20 cellular contexts compared by ENCODE assay signal in the genomic region with DNA sequence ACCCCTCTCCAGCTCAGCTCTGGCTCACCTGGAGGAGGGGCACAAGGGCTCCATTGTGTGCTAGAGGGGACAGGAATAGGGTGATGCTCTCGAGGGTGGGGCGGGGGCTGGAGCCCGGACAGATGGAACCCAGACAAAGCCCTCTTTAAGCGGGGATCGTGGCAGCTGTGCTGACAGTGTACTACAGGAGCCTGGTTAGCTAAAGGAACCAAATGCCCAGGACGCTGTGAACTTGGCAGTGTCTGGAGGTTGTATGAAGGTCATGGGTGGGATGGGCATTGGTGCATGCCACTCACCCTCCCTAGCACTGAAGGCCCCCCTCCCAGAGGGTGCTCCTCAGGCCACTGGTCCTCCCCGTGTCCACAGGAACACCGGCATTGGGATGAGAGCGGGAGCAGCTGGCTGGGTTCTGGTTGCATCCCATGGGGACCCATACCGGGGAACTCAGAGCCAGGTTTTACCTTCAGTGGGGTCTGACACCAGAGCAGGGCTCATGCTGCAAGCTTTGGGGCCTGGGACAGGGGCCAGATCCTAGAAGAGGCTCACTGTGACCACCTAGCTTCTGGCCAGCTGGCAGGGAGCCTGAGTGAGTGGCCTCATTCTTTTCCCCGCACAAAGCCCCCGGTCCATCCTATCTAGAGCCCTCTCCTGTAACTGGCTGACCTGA. TPM values are rescaled to one million over a fixed set of nuclear protein-coding genes. Genes with fewer than 3 reads are reported as not detected.
DNase-seq lines count a peak whose midpoint lies in the region; ATAC-seq, FAIRE-seq and TF ChIP-seq lines count a peak whose summit lies in the region.
"Had no signal": no experiment of that assay in that cellular context is flagged by ENCODE, and none has a peak within 500 bp of the region (broad histone marks: within the 10 kb centered on the region; RNA-seq: fewer than 3 reads in every experiment).

No MANE protein-coding gene starts in this region.

- no peak overlapping the region for H4K5ac ChIP-seq in H1 (ENCODE audit: insufficient read length, low read depth, low read length)

- H3K79me1 ChIP-seq in H1 (ENCODE audit: low read depth, low read length), result no peaks in the 10 kb centered on the region

- H3K4ac ChIP-seq in H1 (replicated peaks; ENCODE audit: insufficient read length, low read depth, low read length), result no peak overlapping the region

- no peak overlapping the region for H3K4me3 ChIP-seq in H1 (ENCODE audit: extremely low read depth in 1 of 4, insufficient read depth in 2 of 4, low read depth in 3 of 4, low read length in 4 of 4)
- H3K4me3 ChIP-seq: adrenal gland, vagina had no signal

- H4K8ac ChIP-seq in H1 (ENCODE audit: extremely low read depth, insufficient read depth, low read length), result peak overlapping the region; percentile 53

- intact Hi-C loops in sciatic nerve (cut with DNase I), result no loop called here

- H3K79me2 ChIP-seq in H1 (ENCODE audit: control insufficient read depth in 1 of 2, insufficient read depth in 2 of 2, low read length in 2 of 2), result no peaks in the 10 kb centered on the region

- H3K9me3 ChIP-seq in H1 (ENCODE audit: insufficient read depth in 2 of 2, low read depth in 1 of 2, low read length in 1 of 2), result peaks cover 7 to 13% of the 10 kb centered on the region in 2 experiments; a peak in 2 of 4 replicates
- H3K9me3 ChIP-seq: adrenal gland, vagina had no signal

- no peak for TF ChIP-seq EP300 in H1 (IDR thresholded peaks at IDR 0.05; ENCODE audit: borderline replicate concordance in 1 of 2, low read depth in 2 of 2, low read length in 2 of 2)

- no peaks in the 10 kb centered on the region; a peak in 1 of 7 replicates for H3K27me3 ChIP-seq in H1 (replicated peaks in 1 of 4; ENCODE audit: control insufficient read depth in 3 of 4, extremely low read depth in 1 of 4, insufficient read depth in 3 of 4, low read length in 3 of 4)
- H3K27me3 ChIP-seq: adrenal gland, vagina had no signal

- peaks cover 0 to 9% (median 4%) of the 10 kb centered on the region in 4 experiments; a peak in 4 of 7 replicates for H3K4me1 ChIP-seq in H1 (replicated peaks in 1 of 4; ENCODE audit: control insufficient read depth in 3 of 4, insufficient read depth in 4 of 4, low read length in 3 of 4)
- H3K4me1 ChIP-seq: adrenal gland, vagina had no signal

- no peak overlapping the region for H3K18ac ChIP-seq in H1 (ENCODE audit: extremely low read depth, low read length)

- ATAC-seq in sciatic nerve (peak; percentile 38), HG03439 (IDR thresholded peaks at IDR 0.05; ENCODE audit: unreplicated experiment) (no peak)
- ATAC-seq: activated T-helper 17 cell treated with anti-CD3 and anti-CD28 coated beads, Interleukin-2, amount 50 U/mL, for 72 hours; stimulated activated naive CD8-positive, alpha-beta T cell treated with anti-CD3 and anti-CD28 coated beads, Interleukin-15, Interleukin-2, amounts not matched to agents 100 U/mL and 50 U/mL, for 24 hours had no signal

- H2AFZ ChIP-seq in H1 (ENCODE audit: low read length), result no peak overlapping the region

- FAIRE-seq in H1 (lab: Jason Lieb, UNC), result no peak
- FAIRE-seq: colon, H54 had no signal

- H2BK120ac ChIP-seq in H1 (replicated peaks; ENCODE audit: low read depth, low read length), result no peak overlapping the region

- H3K27ac ChIP-seq in H1 (ENCODE audit: low read depth, low read length), result no peak overlapping the region
- H3K27ac ChIP-seq: adrenal gland, epithelial cell of prostate, vagina had no signal

- H3K23ac ChIP-seq in H1 (ENCODE audit: insufficient read length), result no peak overlapping the region

- no peaks in the 10 kb centered on the region for H3K36me3 ChIP-seq in H1 (ENCODE audit: control insufficient read depth in 2 of 4, insufficient read depth in 4 of 4, low read length in 3 of 4)
- H3K36me3 ChIP-seq: adrenal gland, vagina had no signal

- H3K56ac ChIP-seq in H1 (replicated peaks; ENCODE audit: insufficient read length, low read depth, low read length), result no peak overlapping the region

- H4K20me1 ChIP-seq in H1 (replicated peaks in 1 of 2; ENCODE audit: control insufficient read depth in 1 of 2, insufficient read depth in 2 of 2, low read length in 2 of 2), result no peaks in the 10 kb centered on the region

- H3K14ac ChIP-seq in H1 (ENCODE audit: insufficient read length), result no peak overlapping the region

- H3K9ac ChIP-seq in H1 (replicated peaks in 1 of 4; ENCODE audit: extremely low read depth in 1 of 4, low read depth in 3 of 4, low read length in 3 of 4), result no peak overlapping the region

- no peaks in the 10 kb centered on the region for H3K23me2 ChIP-seq in H1 (ENCODE audit: low read depth, low read length)

- no peak overlapping the region for H2BK20ac ChIP-seq in H1 (ENCODE audit: low read length)

- H2BK5ac ChIP-seq in H1 (ENCODE audit: low read depth, low read length), result no peak overlapping the region

- no peak overlapping the region for H2BK15ac ChIP-seq in H1 (ENCODE audit: low read length)

- DNase-seq in NCI-H1092 (lab: John Stamatoyannopoulos, UW), result peak; percentile 92
- peak; percentile 97 for DNase-seq in NCI-H524 treated with DMSO at 0.1 percent for 48 hours (lab: John Stamatoyannopoulos, UW)
- DNase-seq in H1 (ENCODE audit: low read depth in 1 of 2, low spot score in 2 of 2), result no peak
- no peak for DNase-seq in sciatic nerve (ENCODE audit: low spot score)
- no peak for DNase-seq in germinal center (ENCODE audit: low spot score)
- DNase-seq in HEK293T (ENCODE audit: extremely low spot score), result no peak
- DNase-seq: adrenal gland; DND-41; islet precursor cell; NCI-H1048; stimulated activated naive CD8-positive, alpha-beta T cell treated with anti-CD3 and anti-CD28 coated beads, Interleukin-15, Interleukin-2, amounts not matched to agents 100 U/mL and 50 U/mL, for 24 hours had no signal

- POLR2A ChIA-PET in H1 (lab: Charles Lee; ENCODE audit: partially characterized antibody), result interaction anchor here (1.5 kb wide), 1 partner anchor 8 kb away, joined by 4 read pairs; no protein-coding TSS in a partner anchor
- POLR2A ChIA-PET in HEK293T (lab: Yijun Ruan, JAX), result no interaction called here

- no peak for TF ChIP-seq CTCF in H1 (IDR thresholded peaks at IDR 0.05; ENCODE audit: control extremely low read depth in 1 of 3, insufficient read depth in 1 of 3, low read depth in 1 of 3, low read length in 3 of 3)

- WGBS in H1 (ENCODE audit: extremely low coverage in 1 of 2, insufficient coverage in 1 of 2, insufficient read length in 1 of 2, insufficient replicate concordance in 2 of 2, low coverage in 1 of 2, low lambda C conversion rate in 2 of 2, missing lambda C conversion rate in 1 of 2), 2 experiments, result 86% methylated on average over 12 of the region's 12 CpGs; no CpG with 5 or more reads in 1 of the 2 experiments

- no peak overlapping the region for H3K4me2 ChIP-seq in H1 (ENCODE audit: insufficient read depth in 1 of 2, low read depth in 2 of 2, low read length in 2 of 2)

- 0 out of 2 replicates have a peak overlapping the region, but pooled peaks have one; percentile 15 for H2AK5ac ChIP-seq in H1 (ENCODE audit: low read depth, low read length)

- CTCF ChIA-PET in H1 (lab: Charles Lee; ENCODE audit: partially characterized antibody), result interaction anchor here (0.6 to 7.3 kb wide), 5 partner anchors 9 to 100 kb away, joined by 3 to 55 read pairs (median 7); a partner anchor contains a TSS
- CTCF ChIA-PET in HEK293T (lab: Yijun Ruan, JAX), result no interaction called here

- H2BK12ac ChIP-seq in H1 (ENCODE audit: low read depth, low read length), result no peak overlapping the region

- no peak for TF ChIP-seq RAD21 in H1 (IDR thresholded peaks at IDR 0.05 in 1 of 2, conservative IDR thresholded peaks at IDR 0.05 in 1 of 2; ENCODE audit: low read depth in 2 of 2, low read length in 2 of 2)

- TF ChIP-seq POLR2A in H1 (IDR thresholded peaks at IDR 0.05; ENCODE audit: control extremely low read depth in 1 of 2, low read depth in 2 of 2, low read length in 2 of 2), result no peak

- no peak overlapping the region for H4K91ac ChIP-seq in H1 (replicated peaks; ENCODE audit: insufficient read length, low read length)

TF ChIP-seq in H1, 55 proteins besides CTCF, POLR2A, EP300 and RAD21 (continues in another document):
- TF ChIP-seq EZH2 (IDR thresholded peaks at IDR 0.05; ENCODE audit: low read depth, low read length, severe bottlenecking) (no peak), SP1 (IDR thresholded peaks at IDR 0.05; ENCODE audit: low read depth, low read length) (no peak)

TF ChIP-seq in HEK293T, 16 proteins besides CTCF, POLR2A, EP300 and RAD21 (continues in another document):
- TF ChIP-seq FOXK2 (IDR thresholded peaks at IDR 0.05) (no peak), ARNT (IDR thresholded peaks at IDR 0.05) (no peak)

RNA-seq across cellular contexts. Expression of a gene that starts 11.9 kb away (rescaled TPM):
- 0.36 and 0.52 TPM in 2 replicates for total RNA-seq in H1 (2021; fragmentation: NEBNext Ultra II Directional; extraction: Animal tissue kit (Norgen Biotek cat#: 25700))
- polyA plus RNA-seq in H1 (2011; rRNA removed), result 0.77 and 1.4 TPM in 2 replicates
- 1.1 TPM for polyA plus RNA-seq in H1 (2011; cell fraction: cytosol; rRNA removed)
- 2.4 TPM for polyA plus RNA-seq in H1 (2011; cell fraction: nucleus; rRNA removed)
- polyA plus RNA-seq in H1 (2012, experiment 1 of 2), result 0.29 to 0.87 TPM (median 0.66 TPM) in 4 replicates
- 0.20 TPM for polyA plus RNA-seq in H1 (2012, experiment 2 of 2)
- polyA plus RNA-seq in H1 (2013, experiment 1 of 2), result 0.18 TPM
- polyA plus RNA-seq in H1 (2013, experiment 2 of 2), result 0.22 TPM
- polyA minus RNA-seq in H1 (2011; rRNA and poly(A)+ RNA removed), result 0.79 and 1.0 TPM in 2 replicates
- 0.73 TPM for polyA minus RNA-seq in H1 (2011; cell fraction: cytosol; rRNA and poly(A)+ RNA removed)
- polyA minus RNA-seq in H1 (2011; cell fraction: nucleus; rRNA and poly(A)+ RNA removed), result 1.7 TPM
- 55.2 TPM for total RNA-seq in sciatic nerve
- total RNA-seq: osteocyte had no signal
- polyA plus RNA-seq: BJ had no signal

RNA-seq across cellular contexts. Expression of a gene that starts 23.7 kb away (rescaled TPM):
- 7.0 and 7.8 TPM in 2 replicates for total RNA-seq in H1 (2021; fragmentation: NEBNext Ultra II Directional; extraction: Animal tissue kit (Norgen Biotek cat#: 25700))
- 14.8 and 17.0 TPM in 2 replicates for polyA plus RNA-seq in H1 (2011; rRNA removed)
- polyA plus RNA-seq in H1 (2011; cell fraction: cytosol; rRNA removed), result 12.3 TPM
- 9.5 TPM for polyA plus RNA-seq in H1 (2011; cell fraction: nucleus; rRNA removed)
- polyA plus RNA-seq in H1 (2012, experiment 1 of 2), result 4.6 to 11.2 TPM (median 8.7 TPM) in 4 replicates
- polyA plus RNA-seq in H1 (2012, experiment 2 of 2), result 6.9 TPM
- 7.9 TPM for polyA plus RNA-seq in H1 (2013, experiment 1 of 2)
- 8.0 TPM for polyA plus RNA-seq in H1 (2013, experiment 2 of 2)
- polyA minus RNA-seq in H1 (2011; rRNA and poly(A)+ RNA removed), result 1.8 and 3.4 TPM in 2 replicates
- 8.6 TPM for polyA minus RNA-seq in H1 (2011; cell fraction: cytosol; rRNA and poly(A)+ RNA removed)
- 9.2 TPM for polyA minus RNA-seq in H1 (2011; cell fraction: nucleus; rRNA and poly(A)+ RNA removed)
- not detected for total RNA-seq in sciatic nerve
- total RNA-seq: activated T-helper 17 cell treated with anti-CD3 and anti-CD28 coated beads, Interleukin-2, amount 50 U/mL, for 72 hours; mononuclear cell; osteocyte; vagina had no signal
- polyA plus RNA-seq: BJ had no signal

RNA-seq across cellular contexts. Expression of a gene that starts 29.3 kb away (rescaled TPM):
- not detected in 2 replicates for total RNA-seq in H1 (2021; fragmentation: NEBNext Ultra II Directional; extraction: Animal tissue kit (Norgen Biotek cat#: 25700))
- polyA plus RNA-seq in H1 (2011; rRNA removed), result 0.05 and 0.11 TPM in 2 replicates
- polyA plus RNA-seq in H1 (2011; cell fraction: cytosol; rRNA removed), result 0.13 TPM
- 0.17 TPM for polyA plus RNA-seq in H1 (2011; cell fraction: nucleus; rRNA removed)
- polyA plus RNA-seq in H1 (2012, experiment 1 of 2), result 0.11 TPM in 1 of 4 replicates, not detected in the others
- not detected for polyA plus RNA-seq in H1 (2012, experiment 2 of 2)
- not detected for polyA plus RNA-seq in H1 (2013, experiment 1 of 2)
- polyA plus RNA-seq in H1 (2013, experiment 2 of 2), result not detected
- polyA minus RNA-seq in H1 (2011; rRNA and poly(A)+ RNA removed), result 0.20 TPM in 1 of 2 replicates, not detected in the other
- polyA minus RNA-seq in H1 (2011; cell fraction: cytosol; rRNA and poly(A)+ RNA removed), result not detected
- not detected for polyA minus RNA-seq in H1 (2011; cell fraction: nucleus; rRNA and poly(A)+ RNA removed)
- total RNA-seq in sciatic nerve, result 1.1 TPM
- total RNA-seq: activated T-helper 17 cell treated with anti-CD3 and anti-CD28 coated beads, Interleukin-2, amount 50 U/mL, for 72 hours; adrenal gland; mononuclear cell; osteocyte had no signal
- polyA plus RNA-seq: BJ had no signal

Comparison
In these comparisons a context has a peak if more than half of its experiments do, and no peak if none do; other contexts are left out.
1. DNase-seq: peak in NCI-H1092 (single experiment) and NCI-H524 treated with DMSO at 0.1 percent for 48 hours (single experiment); none in H1 (0 of 2), sciatic nerve (single experiment), germinal center (single experiment) and HEK293T (single experiment).
2. RNA of a gene that starts 11.9 kb away (total RNA-seq): 55.2 TPM in sciatic nerve (single experiment); 0.36 to 0.52 TPM in H1; every median in the first group is over 10 times any median in the second.